25 cellular contexts compared by ENCODE assay signal in the genomic region with DNA sequence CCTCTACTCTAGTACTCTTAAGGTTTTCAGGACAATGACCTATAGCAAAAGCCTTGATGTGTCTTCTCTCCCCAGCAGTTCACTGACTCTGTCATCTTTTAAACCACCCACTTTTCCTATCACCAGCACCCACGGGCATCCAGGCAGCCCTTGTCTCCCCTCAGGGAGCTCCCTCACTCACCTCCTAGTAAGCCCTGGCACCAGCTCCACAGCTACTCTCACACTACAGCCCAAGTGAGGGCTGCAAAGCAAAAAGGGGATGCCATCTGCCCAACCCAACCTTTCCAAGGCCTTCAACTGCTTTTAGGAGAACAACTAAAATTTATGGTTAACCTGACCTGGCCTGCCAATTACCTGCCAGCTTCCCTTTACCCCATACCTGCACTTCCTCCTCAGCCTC.
"Had no signal": no experiment of that assay in that cellular context is flagged by ENCODE, and none has a peak within 500 bp of the region (broad histone marks: within the 10 kb centered on the region; RNA-seq: fewer than 3 reads in every experiment).

No MANE protein-coding gene starts in this region.

- H3K4me1 ChIP-seq: colonic mucosa, lower lobe of right lung had no signal

- H3K9me3 ChIP-seq: adrenal gland, body of pancreas, colonic mucosa, lower lobe of right lung, neutrophil, sigmoid colon, tibial nerve had no signal

- DNase-seq: activated CD4-positive, alpha-beta T cell treated with anti-CD3 and anti-CD28 coated beads for 4 hours; activated CD4-positive, alpha-beta T cell treated with anti-CD3 and anti-CD28 coated beads, Interleukin-2, amount 50 U/mL, for 48 hours; activated CD4-positive, CD25-positive, alpha-beta regulatory T cell; activated CD8-positive, alpha-beta memory T cell treated with anti-CD3 and anti-CD28 coated beads, Interleukin-2, amount 50 U/mL, for 48 hours; activated naive CD4-positive, alpha-beta T cell; activated T-cell treated with anti-CD3 and anti-CD28 coated beads, Interleukin-2, amount 50 U/mL, for 4 hours; adrenal gland; aorta; body of pancreas; cerebellar nuclear complex; colonic mucosa; effector CD8-positive, alpha-beta T cell; kidney glomerular epithelial cell; lower lobe of right lung; mesendoderm; sigmoid colon; small intestine; stimulated activated CD4-positive, alpha-beta T cell treated with anti-CD3 and anti-CD28 coated beads, Interleukin-4, amount 100 ng/mL, for 24 hours; stimulated activated naive B cell treated with anti-CD40 and anti-IgM and Interleukin-4, amounts not matched to agents 10 μg/mL and 1 μg/mL and 100 μg/mL, for 72 hours had no signal

- ATAC-seq: activated naive CD4-positive, alpha-beta T cell treated with anti-CD3 and anti-CD28 coated beads, Interleukin-2, amount 50 U/mL, for 72 hours; activated T-cell treated with anti-CD3 and anti-CD28 coated beads, Interleukin-2, amount 50 U/mL, for 4 hours; body of pancreas; left lobe of liver; lower lobe of right lung; natural killer cell treated with Interleukin-12 subunit alpha and Interleukin-12 subunit beta and Interleukin-15 and Interleukin-18, amount 100 ng/mL, for 72 hours; stimulated activated naive B cell treated with anti-CD40 and anti-IgM and Interleukin-4, amounts not matched to agents 10 μg/mL and 1 μg/mL and 100 μg/mL, for 72 hours had no signal

- H3K27me3 Mint-ChIP-seq: natural killer cell treated with Interleukin-12 subunit alpha and Interleukin-12 subunit beta and Interleukin-15 and Interleukin-18, amount 100 ng/mL, for 72 hours; stimulated activated naive B cell treated with anti-CD40 and anti-IgM and Interleukin-4, amounts not matched to agents 10 μg/mL and 1 μg/mL and 100 μg/mL, for 72 hours had no signal

- H3K9me3 Mint-ChIP-seq: activated naive CD4-positive, alpha-beta T cell treated with anti-CD3 and anti-CD28 coated beads, Interleukin-2, amount 50 U/mL, for 72 hours; activated T-cell treated with anti-CD3 and anti-CD28 coated beads, Interleukin-2, amount 50 U/mL, for 4 hours; natural killer cell treated with Interleukin-12 subunit alpha and Interleukin-12 subunit beta and Interleukin-15 and Interleukin-18, amount 100 ng/mL, for 72 hours; stimulated activated naive B cell treated with anti-CD40 and anti-IgM and Interleukin-4, amounts not matched to agents 10 μg/mL and 1 μg/mL and 100 μg/mL, for 72 hours; T-helper 2 cell treated with Interferon-gamma antibody and Interleukin-4, amounts not matched to agents 5 μg/mL and 100 μg/mL, for 36 hours had no signal

- H3K27ac Mint-ChIP-seq: stimulated activated naive B cell treated with anti-CD40 and anti-IgM and Interleukin-4, amounts not matched to agents 10 μg/mL and 1 μg/mL and 100 μg/mL, for 72 hours; T-helper 2 cell treated with Interferon-gamma antibody and Interleukin-4, amounts not matched to agents 5 μg/mL and 100 μg/mL, for 36 hours had no signal

- H3K4me1 Mint-ChIP-seq: stimulated activated naive B cell treated with anti-CD40 and anti-IgM and Interleukin-4, amounts not matched to agents 10 μg/mL and 1 μg/mL and 100 μg/mL, for 72 hours had no signal

- H3K27me3 ChIP-seq: adrenal gland, body of pancreas, colonic mucosa, neutrophil, sigmoid colon, tibial nerve had no signal

- H3K4me3 ChIP-seq: adrenal gland, body of pancreas, colonic mucosa, lower lobe of right lung, sigmoid colon, tibial nerve had no signal

- H3K36me3 ChIP-seq: colonic mucosa had no signal

- H3K4me3 Mint-ChIP-seq: activated T-cell treated with anti-CD3 and anti-CD28 coated beads, Interleukin-2, amount 50 U/mL, for 4 hours; natural killer cell treated with Interleukin-12 subunit alpha and Interleukin-12 subunit beta and Interleukin-15 and Interleukin-18, amount 100 ng/mL, for 72 hours; stimulated activated naive B cell treated with anti-CD40 and anti-IgM and Interleukin-4, amounts not matched to agents 10 μg/mL and 1 μg/mL and 100 μg/mL, for 72 hours; T-helper 2 cell treated with Interferon-gamma antibody and Interleukin-4, amounts not matched to agents 5 μg/mL and 100 μg/mL, for 36 hours had no signal

- H3K27ac ChIP-seq: adrenal gland, colonic mucosa, lower lobe of right lung, neutrophil, sigmoid colon, tibial nerve had no signal
